In genomic region chr3:159897331-159898075, GRCh38 we compare ENCODE assay signal across 10 cellular contexts. TPM values are rescaled to one million over a fixed set of nuclear protein-coding genes. Genes with fewer than 3 reads are reported as not detected.
DNase-seq lines count a peak whose midpoint lies in the region; ATAC-seq and TF ChIP-seq lines count a peak whose summit lies in the region.
"Had no signal": no experiment of that assay in that cellular context is flagged by ENCODE, and none has a peak within 500 bp of the region (broad histone marks: within the 10 kb centered on the region; RNA-seq: fewer than 3 reads in every experiment).

No MANE protein-coding gene starts in this region.

- ATAC-seq in naive thymus-derived CD4-positive, alpha-beta T cell: no peak
- ATAC-seq in activated naive CD8-positive, alpha-beta T cell treated with anti-CD3 and anti-CD28 coated beads, Interleukin-2, amount 50 U/mL, for 24 hours: no peak

- POLR2A ChIA-PET in HEK293 (lab: Yijun Ruan, JAX): no interaction called here
- POLR2A ChIA-PET in naive thymus-derived CD4-positive, alpha-beta T cell (lab: Charles Lee): no interaction called here
- POLR2A ChIA-PET in CD4-positive, alpha-beta memory T cell (lab: Charles Lee; ENCODE audit: partially characterized antibody): no interaction called here

- intact Hi-C loops in left ventricle myocardium inferior (cut with micrococcal nuclease): no loop called here
- intact Hi-C loops in naive thymus-derived CD4-positive, alpha-beta T cell (cut with micrococcal nuclease): no loop called here
- intact Hi-C loops in CD4-positive, alpha-beta memory T cell (cut with micrococcal nuclease): no loop called here

- in situ Hi-C loops in brain microvascular endothelial cell (cut with HindIII; ENCODE audit: low pct_ligation_motif_present, low sequenced_read_pairs): no loop called here

- CTCF ChIA-PET in HEK293 (lab: Yijun Ruan, JAX): interaction anchor here (0.5 to 1.3 kb wide), 3 partner anchors 9 to 13 kb away, joined by 3 to 7 read pairs (median 3); no protein-coding TSS in a partner anchor
- CTCF ChIA-PET in naive thymus-derived CD4-positive, alpha-beta T cell (lab: Charles Lee): no interaction called here
- CTCF ChIA-PET in CD4-positive, alpha-beta memory T cell (lab: Charles Lee; ENCODE audit: partially characterized antibody): no interaction called here

- H3K27me3 ChIP-seq in brain microvascular endothelial cell (replicated peaks) (no peaks in the 10 kb centered on the region), left ventricle myocardium inferior (ENCODE audit: low read depth) (no peaks in the 10 kb centered on the region)
- H3K27me3 ChIP-seq in naive thymus-derived CD4-positive, alpha-beta T cell (ENCODE audit: control insufficient read depth in 2 of 2, insufficient read depth in 2 of 2, low read length in 2 of 2): no peaks in the 10 kb centered on the region
- H3K27me3 ChIP-seq in CD4-positive, alpha-beta memory T cell (ENCODE audit: insufficient read depth, low read length): no peaks in the 10 kb centered on the region

- no peak overlapping the region for H3K4me3 Mint-ChIP-seq in naive thymus-derived CD4-positive, alpha-beta T cell
- H3K4me3 Mint-ChIP-seq in CD4-positive, alpha-beta memory T cell: no peak overlapping the region
- no peak overlapping the region for H3K4me3 Mint-ChIP-seq in activated naive CD8-positive, alpha-beta T cell treated with anti-CD3 and anti-CD28 coated beads, Interleukin-2, amount 50 U/mL, for 24 hours
- H3K4me3 Mint-ChIP-seq: memory B cell had no signal

- no peak overlapping the region for H3K27ac Mint-ChIP-seq in naive thymus-derived CD4-positive, alpha-beta T cell
- H3K27ac Mint-ChIP-seq in CD4-positive, alpha-beta memory T cell: no peak overlapping the region
- no peak overlapping the region for H3K27ac Mint-ChIP-seq in activated naive CD8-positive, alpha-beta T cell treated with anti-CD3 and anti-CD28 coated beads, Interleukin-2, amount 50 U/mL, for 24 hours
- H3K27ac Mint-ChIP-seq: memory B cell had no signal

- H3K36me3 Mint-ChIP-seq in naive thymus-derived CD4-positive, alpha-beta T cell: no peaks in the 10 kb centered on the region
- H3K36me3 Mint-ChIP-seq in CD4-positive, alpha-beta memory T cell: no peaks in the 10 kb centered on the region
- no peaks in the 10 kb centered on the region for H3K36me3 Mint-ChIP-seq in activated naive CD8-positive, alpha-beta T cell treated with anti-CD3 and anti-CD28 coated beads, Interleukin-2, amount 50 U/mL, for 24 hours (ENCODE audit: low read depth)
- H3K36me3 Mint-ChIP-seq: memory B cell had no signal

- no peaks in the 10 kb centered on the region for H3K9me3 ChIP-seq in HEK293 (ENCODE audit: control insufficient read depth, insufficient read depth, low read depth, low read length)
- H3K9me3 ChIP-seq in left ventricle myocardium inferior (replicated peaks): no peaks in the 10 kb centered on the region
- no peaks in the 10 kb centered on the region for H3K9me3 ChIP-seq in naive thymus-derived CD4-positive, alpha-beta T cell (ENCODE audit: control insufficient read depth in 2 of 3, low read length in 3 of 3)
- H3K9me3 ChIP-seq in CD4-positive, alpha-beta memory T cell (ENCODE audit: control insufficient read depth in 1 of 2, low read length in 2 of 2): no peaks in the 10 kb centered on the region

- TF ChIP-seq CTCF in HEK293 (tag by site-specific recombination; IDR thresholded peaks at IDR 0.05) (no peak), brain microvascular endothelial cell (IDR thresholded peaks at IDR 0.05; ENCODE audit: low read depth, low read length, missing control alignments) (no peak), left ventricle myocardium inferior (IDR thresholded peaks at IDR 0.05; ENCODE audit: borderline replicate concordance) (no peak)

- peaks cover 12 to 34% (median 21%) of the 10 kb centered on the region in 5 donors for H3K27me3 Mint-ChIP-seq in naive thymus-derived CD4-positive, alpha-beta T cell
- H3K27me3 Mint-ChIP-seq in CD4-positive, alpha-beta memory T cell: peaks cover 6 to 13% of the 10 kb centered on the region in 2 donors
- no peaks in the 10 kb centered on the region for H3K27me3 Mint-ChIP-seq in activated naive CD8-positive, alpha-beta T cell treated with anti-CD3 and anti-CD28 coated beads, Interleukin-2, amount 50 U/mL, for 24 hours

- H3K36me3 ChIP-seq in HEK293 (ENCODE audit: control insufficient read depth in 2 of 2, insufficient read depth in 1 of 2, low read length in 2 of 2) (peaks cover 0 to 28% of the 10 kb centered on the region in 2 experiments; a peak in 2 of 3 replicates), brain microvascular endothelial cell (replicated peaks) (peaks cover 12% of the 10 kb centered on the region), left ventricle myocardium inferior (peaks cover 24% of the 10 kb centered on the region)
- no peaks in the 10 kb centered on the region for H3K36me3 ChIP-seq in naive thymus-derived CD4-positive, alpha-beta T cell (ENCODE audit: control insufficient read depth in 2 of 3, insufficient read depth in 3 of 3, low read length in 3 of 3)
- H3K36me3 ChIP-seq in CD4-positive, alpha-beta memory T cell (ENCODE audit: insufficient read depth, low read length): no peaks in the 10 kb centered on the region

- H3K4me1 ChIP-seq in HEK293 (ENCODE audit: control insufficient read depth, insufficient read depth, low read length) (peaks cover 9% of the 10 kb centered on the region), left ventricle myocardium inferior (peaks cover 62% of the 10 kb centered on the region)
- no peaks in the 10 kb centered on the region for H3K4me1 ChIP-seq in naive thymus-derived CD4-positive, alpha-beta T cell (ENCODE audit: control insufficient read depth in 2 of 2, insufficient read depth in 2 of 2, low read length in 2 of 2)
- H3K4me1 ChIP-seq in CD4-positive, alpha-beta memory T cell (ENCODE audit: insufficient read depth, low read length): no peaks in the 10 kb centered on the region

- no peaks in the 10 kb centered on the region for H3K9me3 Mint-ChIP-seq in naive thymus-derived CD4-positive, alpha-beta T cell
- no peaks in the 10 kb centered on the region for H3K9me3 Mint-ChIP-seq in CD4-positive, alpha-beta memory T cell
- no peaks in the 10 kb centered on the region for H3K9me3 Mint-ChIP-seq in activated naive CD8-positive, alpha-beta T cell treated with anti-CD3 and anti-CD28 coated beads, Interleukin-2, amount 50 U/mL, for 24 hours
- H3K9me3 Mint-ChIP-seq: memory B cell had no signal

- H3K4me1 Mint-ChIP-seq in naive thymus-derived CD4-positive, alpha-beta T cell: no peaks in the 10 kb centered on the region
- no peaks in the 10 kb centered on the region for H3K4me1 Mint-ChIP-seq in CD4-positive, alpha-beta memory T cell
- H3K4me1 Mint-ChIP-seq in activated naive CD8-positive, alpha-beta T cell treated with anti-CD3 and anti-CD28 coated beads, Interleukin-2, amount 50 U/mL, for 24 hours: no peaks in the 10 kb centered on the region

- DNase-seq in brain microvascular endothelial cell (peak; percentile 76), left ventricle myocardium inferior (no peak), substantia nigra (lab: John Stamatoyannopoulos, UW) (peak in 1 of 49 donors; percentile 15), NCI-H1417 (lab: John Stamatoyannopoulos, UW) (no peak)
- no peak for DNase-seq in naive thymus-derived CD4-positive, alpha-beta T cell
- no peak for DNase-seq in CD4-positive, alpha-beta memory T cell
- no peak for DNase-seq in activated naive CD8-positive, alpha-beta T cell treated with anti-CD3 and anti-CD28 coated beads, Interleukin-2, amount 50 U/mL, for 24 hours
- DNase-seq: activated gamma-delta T cell had no signal

- no peak overlapping the region for H3K27ac ChIP-seq in HEK293 (ENCODE audit: extremely low read depth, low read depth, low read length)
- H3K27ac ChIP-seq in brain microvascular endothelial cell: peak overlapping the region; percentile 22
- H3K27ac ChIP-seq in left ventricle myocardium inferior (replicated peaks): peak overlapping the region; percentile 68
- peak overlapping the region; percentile 91 for H3K27ac ChIP-seq in substantia nigra (ENCODE audit: low read depth, low read length, poor library complexity, severe bottlenecking)
- no peak overlapping the region for H3K27ac ChIP-seq in naive thymus-derived CD4-positive, alpha-beta T cell (ENCODE audit: low read depth, low read length)
- no peak overlapping the region for H3K27ac ChIP-seq in CD4-positive, alpha-beta memory T cell (ENCODE audit: low read depth, low read length)

- H3K4me3 ChIP-seq in HEK293 (ENCODE audit: low read depth, low read length): no peak overlapping the region
- no peak overlapping the region for H3K4me3 ChIP-seq in brain microvascular endothelial cell (ENCODE audit: low read depth, low read length)
- no peak overlapping the region for H3K4me3 ChIP-seq in left ventricle myocardium inferior
- H3K4me3 ChIP-seq in naive thymus-derived CD4-positive, alpha-beta T cell (ENCODE audit: low read length): no peak overlapping the region
- H3K4me3 ChIP-seq in CD4-positive, alpha-beta memory T cell (ENCODE audit: low read length in 2 of 2): no peak overlapping the region

TF ChIP-seq in HEK293, 187 proteins besides CTCF, POLR2A, EP300 and RAD21 (continues in another document):
- TF ChIP-seq ZNF560 (tag by site-specific recombination; IDR thresholded peaks at IDR 0.05; ENCODE audit: borderline replicate concordance) (no peak), SP3 (tag by site-specific recombination; IDR thresholded peaks at IDR 0.05) (no peak), ZNF645 (tag by site-specific recombination; IDR thresholded peaks at IDR 0.05) (no peak), ZNF350 (tag by site-specific recombination; IDR thresholded peaks at IDR 0.05) (no peak), ZNF843 (tag by site-specific recombination; IDR thresholded peaks at IDR 0.05) (0 out of 2 replicates have a peak, but pooled peaks have one; percentile 35)

RNA-seq across cellular contexts. Expression of gene SCHIP1, which starts 57.8 kb away (rescaled TPM):
- total RNA-seq in left ventricle myocardium inferior: 62.6 TPM
- total RNA-seq in naive thymus-derived CD4-positive, alpha-beta T cell: not detected
- polyA plus RNA-seq in naive thymus-derived CD4-positive, alpha-beta T cell: not detected
- not detected for total RNA-seq in CD4-positive, alpha-beta memory T cell
- polyA plus RNA-seq in CD4-positive, alpha-beta memory T cell: not detected

Comparison
In these comparisons a context has a peak if more than half of its experiments do, and no peak if none do; other contexts are left out.
1. H3K27ac ChIP-seq: peak in brain microvascular endothelial cell (single experiment), left ventricle myocardium inferior (single experiment) and substantia nigra (single experiment); none in HEK293 (single experiment), naive thymus-derived CD4-positive, alpha-beta T cell (single experiment) and CD4-positive, alpha-beta memory T cell (single experiment).
2. RNA of gene SCHIP1, which starts 57.8 kb away (total RNA-seq): 62.6 TPM in left ventricle myocardium inferior (single experiment); not detected in CD4-positive, alpha-beta memory T cell and not detected in naive thymus-derived CD4-positive, alpha-beta T cell; every median in the first group is over 10 times any median in the second.